22 cellular contexts compared by ENCODE assay signal in the genomic region with DNA sequence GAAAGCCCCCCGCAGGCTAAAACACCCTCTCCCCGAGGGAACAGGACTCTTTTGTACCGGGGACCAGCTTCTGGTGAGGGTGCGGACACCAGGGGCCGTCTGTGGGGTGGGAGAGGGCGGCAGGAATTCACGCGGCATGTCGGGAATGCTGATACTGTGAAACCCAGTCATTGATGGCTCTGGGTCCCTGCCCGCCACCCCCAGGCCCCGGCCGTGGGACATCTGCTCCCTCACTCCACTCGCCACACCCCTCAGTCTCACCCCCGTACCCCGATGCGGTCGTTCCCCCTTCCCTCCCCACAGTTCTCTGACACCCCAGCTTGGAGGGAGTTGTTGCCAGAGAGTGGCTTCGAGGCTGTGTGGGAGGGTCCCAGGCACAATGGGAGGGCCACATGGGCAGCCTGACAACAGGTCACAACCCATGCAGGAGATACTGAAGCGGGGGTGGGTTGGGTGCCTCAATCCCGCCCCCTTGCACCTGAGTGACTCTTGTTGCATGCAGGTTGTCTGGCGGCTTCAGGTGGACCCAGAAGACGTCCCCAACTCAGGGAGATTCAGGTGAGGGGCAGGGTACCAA. TPM values are rescaled to one million over a fixed set of nuclear protein-coding genes. Genes with fewer than 3 reads are reported as not detected.
DNase-seq lines count a peak whose midpoint lies in the region; ATAC-seq and TF ChIP-seq lines count a peak whose summit lies in the region.
"Had no signal": no experiment of that assay in that cellular context is flagged by ENCODE, and none has a peak within 500 bp of the region (broad histone marks: within the 10 kb centered on the region; RNA-seq: fewer than 3 reads in every experiment).

No MANE protein-coding gene starts in this region.

- H3K27me3 Mint-ChIP-seq in GM23338 (ENCODE audit: insufficient read depth, low read depth, poor library complexity), result peaks cover 10% of the 10 kb centered on the region
- no peaks in the 10 kb centered on the region; the same call in 1 of the 2 replicates for H3K27me3 Mint-ChIP-seq in WTC11 (ENCODE audit: low read depth)
- H3K27me3 Mint-ChIP-seq: B cell; CD4-positive, CD25-positive, alpha-beta regulatory T cell had no signal

- no peaks in the 10 kb centered on the region for H3K36me3 Mint-ChIP-seq in GM23338 (ENCODE audit: low read depth)
- H3K36me3 Mint-ChIP-seq in WTC11, result no peaks in the 10 kb centered on the region
- H3K36me3 Mint-ChIP-seq: CD4-positive, CD25-positive, alpha-beta regulatory T cell; T-cell had no signal

- no peaks in the 10 kb centered on the region for H4K20me1 ChIP-seq in GM23338 (replicated peaks; ENCODE audit: insufficient read depth)

- peak; percentile 22; the same call in 2 of the 3 replicates for ATAC-seq in GM23338
- ATAC-seq in WTC11, result no peak
- ATAC-seq in GM18909 (IDR thresholded peaks at IDR 0.05; ENCODE audit: poor library complexity, unreplicated experiment), result no peak
- ATAC-seq: T-cell had no signal

- CTCF ChIA-PET in WTC11 (lab: Charles Lee), result interaction anchor here (1.0 to 2.2 kb wide), 4 partner anchors 9 to 59 kb away, joined by 3 to 12 read pairs (median 5); no protein-coding TSS in a partner anchor

- no peaks in the 10 kb centered on the region for H3K79me2 ChIP-seq in GM23338 (replicated peaks; ENCODE audit: insufficient read depth)

- no peaks in the 10 kb centered on the region for H3K36me3 ChIP-seq in GM23338 (ENCODE audit: insufficient read depth)

- peaks cover 13% of the 10 kb centered on the region for H3K4me1 Mint-ChIP-seq in GM23338
- peaks cover 14% of the 10 kb centered on the region for H3K4me1 Mint-ChIP-seq in WTC11

- H2AFZ ChIP-seq in GM23338, result peak overlapping the region; percentile 74; the same call in 1 of the 2 replicates

- peaks cover 13% of the 10 kb centered on the region for H3F3A ChIP-seq in GM23338 (replicated peaks; ENCODE audit: low read depth)

- no peak overlapping the region for H3K4me3 ChIP-seq in GM23338
- H3K4me3 ChIP-seq: A549 had no signal

- DNase-seq in GM23338 (ENCODE audit: low spot score), result peak; percentile 45
- peak; percentile 23 for DNase-seq in WTC11 (ENCODE audit: low spot score)
- DNase-seq in NCI-H2227 (lab: John Stamatoyannopoulos, UW; ENCODE audit: unreplicated experiment), result no peak
- DNase-seq in NK-92 (lab: John Stamatoyannopoulos, UW; ENCODE audit: unreplicated experiment), result no peak
- DNase-seq: CD4-positive, CD25-positive, alpha-beta regulatory T cell; DMS 273 treated with DMSO at 0.1 percent for 48 hours; DND-41; GOT3; NCI-H1105; NCI-H226; NCI-H510A treated with DMSO at 0.1 percent for 48 hours; NCI-H748 treated with DMSO at 0.1 percent for 48 hours; NK-92 treated with Interleukin-12 subunit alpha and Interleukin-12 subunit beta, amount 100 ng/mL, for 24 hours; T-cell had no signal

- H3K4me1 ChIP-seq in GM23338 (ENCODE audit: insufficient read depth), result peaks cover 25% of the 10 kb centered on the region
- H3K4me1 ChIP-seq: A549 had no signal

- no peaks in the 10 kb centered on the region for H3K27me3 ChIP-seq in GM23338 (ENCODE audit: insufficient read depth)
- no peaks in the 10 kb centered on the region for H3K27me3 ChIP-seq in layer of hippocampus (ENCODE audit: control insufficient read depth, insufficient read depth, low read length)

- no peak overlapping the region for H3K27ac ChIP-seq in GM23338 (ENCODE audit: low read depth)
- H3K27ac ChIP-seq in layer of hippocampus (ENCODE audit: low read depth, low read length), result peak overlapping the region; percentile 100
- H3K27ac ChIP-seq in temporal lobe (ENCODE audit: low read depth, low read length), result peak overlapping the region; percentile 100
- H3K27ac ChIP-seq: A549, KMS-11 had no signal

- H3K4me3 Mint-ChIP-seq in GM23338 (no peak overlapping the region; the same call in 2 of the 3 replicates), WTC11 (no peak overlapping the region)
- H3K4me3 Mint-ChIP-seq: B cell; CD4-positive, CD25-positive, alpha-beta regulatory T cell; T-cell had no signal

- H3K9me3 Mint-ChIP-seq in GM23338 (no peaks in the 10 kb centered on the region), WTC11 (no peaks in the 10 kb centered on the region)
- H3K9me3 Mint-ChIP-seq: CD4-positive, CD25-positive, alpha-beta regulatory T cell; T-cell had no signal

- H3K9me2 ChIP-seq in GM23338 (ENCODE audit: insufficient read depth), result no peaks in the 10 kb centered on the region

- no peak overlapping the region; the same call in 1 of the 2 replicates for H3K4me2 ChIP-seq in GM23338
- H3K4me2 ChIP-seq: A549, KMS-11 had no signal

- no peak overlapping the region for H3K27ac Mint-ChIP-seq in GM23338
- H3K27ac Mint-ChIP-seq in WTC11, result no peak overlapping the region
- H3K27ac Mint-ChIP-seq: CD4-positive, CD25-positive, alpha-beta regulatory T cell; T-cell had no signal

- POLR2A ChIA-PET in WTC11 (lab: Charles Lee), result no interaction called here

- TF ChIP-seq CTCF in GM23338 (conservative IDR thresholded peaks at IDR 0.05; ENCODE audit: low read depth in 2 of 2) (no peak), WTC11 (IDR thresholded peaks at IDR 0.05) (no peak)

TF ChIP-seq in GM23338, 12 proteins besides CTCF, POLR2A, EP300 and RAD21 (continues in another document):
- TF ChIP-seq CREB1 (CRISPR knock-in tag; IDR thresholded peaks at IDR 0.05; ENCODE audit: low read depth), result no peak
- no peak for TF ChIP-seq STAT1 (IDR thresholded peaks at IDR 0.05; ENCODE audit: unreplicated experiment)
- TF ChIP-seq NANOG (IDR thresholded peaks at IDR 0.05; ENCODE audit: borderline replicate concordance), result no peak
- TF ChIP-seq, protein P1, sequence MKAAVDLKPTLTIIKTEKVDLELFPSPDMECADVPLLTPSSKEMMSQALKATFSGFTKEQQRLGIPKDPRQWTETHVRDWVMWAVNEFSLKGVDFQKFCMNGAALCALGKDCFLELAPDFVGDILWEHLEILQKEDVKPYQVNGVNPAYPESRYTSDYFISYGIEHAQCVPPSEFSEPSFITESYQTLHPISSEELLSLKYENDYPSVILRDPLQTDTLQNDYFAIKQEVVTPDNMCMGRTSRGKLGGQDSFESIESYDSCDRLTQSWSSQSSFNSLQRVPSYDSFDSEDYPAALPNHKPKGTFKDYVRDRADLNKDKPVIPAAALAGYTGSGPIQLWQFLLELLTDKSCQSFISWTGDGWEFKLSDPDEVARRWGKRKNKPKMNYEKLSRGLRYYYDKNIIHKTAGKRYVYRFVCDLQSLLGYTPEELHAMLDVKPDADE (IDR thresholded peaks at IDR 0.05), result no peak
- TF ChIP-seq ZNF114 (CRISPR knock-in tag; IDR thresholded peaks at IDR 0.05), result no peak
- TF ChIP-seq EZH2 (IDR thresholded peaks at IDR 0.05; ENCODE audit: low read depth, unreplicated experiment), result no peak
- no peak for TF ChIP-seq POLR2AphosphoS5 (IDR thresholded peaks at IDR 0.05; ENCODE audit: low read depth)

TF ChIP-seq in WTC11, 78 proteins besides CTCF, POLR2A, EP300 and RAD21:
- TF ChIP-seq, protein P2, sequence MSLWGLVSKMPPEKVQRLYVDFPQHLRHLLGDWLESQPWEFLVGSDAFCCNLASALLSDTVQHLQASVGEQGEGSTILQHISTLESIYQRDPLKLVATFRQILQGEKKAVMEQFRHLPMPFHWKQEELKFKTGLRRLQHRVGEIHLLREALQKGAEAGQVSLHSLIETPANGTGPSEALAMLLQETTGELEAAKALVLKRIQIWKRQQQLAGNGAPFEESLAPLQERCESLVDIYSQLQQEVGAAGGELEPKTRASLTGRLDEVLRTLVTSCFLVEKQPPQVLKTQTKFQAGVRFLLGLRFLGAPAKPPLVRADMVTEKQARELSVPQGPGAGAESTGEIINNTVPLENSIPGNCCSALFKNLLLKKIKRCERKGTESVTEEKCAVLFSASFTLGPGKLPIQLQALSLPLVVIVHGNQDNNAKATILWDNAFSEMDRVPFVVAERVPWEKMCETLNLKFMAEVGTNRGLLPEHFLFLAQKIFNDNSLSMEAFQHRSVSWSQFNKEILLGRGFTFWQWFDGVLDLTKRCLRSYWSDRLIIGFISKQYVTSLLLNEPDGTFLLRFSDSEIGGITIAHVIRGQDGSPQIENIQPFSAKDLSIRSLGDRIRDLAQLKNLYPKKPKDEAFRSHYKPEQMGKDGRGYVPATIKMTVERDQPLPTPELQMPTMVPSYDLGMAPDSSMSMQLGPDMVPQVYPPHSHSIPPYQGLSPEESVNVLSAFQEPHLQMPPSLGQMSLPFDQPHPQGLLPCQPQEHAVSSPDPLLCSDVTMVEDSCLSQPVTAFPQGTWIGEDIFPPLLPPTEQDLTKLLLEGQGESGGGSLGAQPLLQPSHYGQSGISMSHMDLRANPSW (CRISPR knock-in tag; conservative IDR thresholded peaks at IDR 0.05; ENCODE audit: low read depth), result no peak
- TF ChIP-seq NR2C2 (CRISPR knock-in tag; IDR thresholded peaks at IDR 0.05) (peak; percentile 52; the same call in 1 of the 2 replicates), CBFB (CRISPR knock-in tag; IDR thresholded peaks at IDR 0.05; ENCODE audit: low read depth) (no peak)

RNA-seq across cellular contexts. Expression of a gene that starts 1.9 kb away (rescaled TPM):
- 1.3 and 1.8 TPM in 2 replicates for total RNA-seq in GM23338 (2014; rRNA removed; shearing (Covaris generic))
- 0.61 and 0.85 TPM in 2 replicates for polyA plus RNA-seq in GM23338 (2016; fragmentation: Nextera tagmentation; extraction: Ambion mirVana)
- 0.23 to 0.53 TPM (median 0.46 TPM) in 3 replicates for total RNA-seq in WTC11 (2021)
- 0.49 TPM for total RNA-seq in temporal lobe
- total RNA-seq: CD4-positive, CD25-positive, alpha-beta regulatory T cell; G401; HT1080 had no signal
- polyA plus RNA-seq: A549 had no signal

RNA-seq across cellular contexts. Expression of a gene that starts 11.5 kb away (rescaled TPM):
- total RNA-seq in GM23338 (2014; rRNA removed; shearing (Covaris generic)), result not detected in 2 replicates
- polyA plus RNA-seq in GM23338 (2016; fragmentation: Nextera tagmentation; extraction: Ambion mirVana), result 0.65 TPM in 1 of 2 replicates, not detected in the other
- total RNA-seq in WTC11 (2021), result 0.11 to 0.22 TPM (median 0.14 TPM) in 3 replicates
- not detected for total RNA-seq in temporal lobe
- total RNA-seq: G401, HT1080 had no signal
- polyA plus RNA-seq: A549; CD4-positive, CD25-positive, alpha-beta regulatory T cell had no signal

RNA-seq across cellular contexts. Expression of a gene that starts 25.1 kb away (rescaled TPM):
- 60.5 and 63.8 TPM in 2 replicates for total RNA-seq in GM23338 (2014; rRNA removed; shearing (Covaris generic))
- 28.9 and 36.4 TPM in 2 replicates for polyA plus RNA-seq in GM23338 (2016; fragmentation: Nextera tagmentation; extraction: Ambion mirVana)
- 109 to 127 TPM (median 120 TPM) in 3 replicates for total RNA-seq in WTC11 (2021)
- 36.6 TPM for total RNA-seq in temporal lobe

RNA-seq across cellular contexts. Expression of a gene that starts 35.2 kb away (rescaled TPM):
- 0.10 and 0.12 TPM in 2 replicates for total RNA-seq in GM23338 (2014; rRNA removed; shearing (Covaris generic))
- 0.32 and 0.66 TPM in 2 replicates for polyA plus RNA-seq in GM23338 (2016; fragmentation: Nextera tagmentation; extraction: Ambion mirVana)
- total RNA-seq in WTC11 (2021) (0.28 to 1.1 TPM (median 0.55 TPM) in 3 replicates), temporal lobe (not detected)
- total RNA-seq: G401 had no signal

RNA-seq across cellular contexts. Expression of a gene that starts 45.0 kb away (rescaled TPM):
- 195 and 212 TPM in 2 replicates for total RNA-seq in GM23338 (2014; rRNA removed; shearing (Covaris generic))
- 116 and 125 TPM in 2 replicates for polyA plus RNA-seq in GM23338 (2016; fragmentation: Nextera tagmentation; extraction: Ambion mirVana)
- total RNA-seq in WTC11 (2021), result 126 to 132 TPM (median 130 TPM) in 3 replicates
- total RNA-seq in temporal lobe, result 1.7 TPM

Comparison
In these comparisons a context has a peak if more than half of its experiments do, and no peak if none do; other contexts are left out.
1. DNase-seq: peak in GM23338 (single experiment) and WTC11 (single experiment); none in NCI-H2227 (single experiment) and NK-92 (single experiment).